In the genomic region with DNA sequence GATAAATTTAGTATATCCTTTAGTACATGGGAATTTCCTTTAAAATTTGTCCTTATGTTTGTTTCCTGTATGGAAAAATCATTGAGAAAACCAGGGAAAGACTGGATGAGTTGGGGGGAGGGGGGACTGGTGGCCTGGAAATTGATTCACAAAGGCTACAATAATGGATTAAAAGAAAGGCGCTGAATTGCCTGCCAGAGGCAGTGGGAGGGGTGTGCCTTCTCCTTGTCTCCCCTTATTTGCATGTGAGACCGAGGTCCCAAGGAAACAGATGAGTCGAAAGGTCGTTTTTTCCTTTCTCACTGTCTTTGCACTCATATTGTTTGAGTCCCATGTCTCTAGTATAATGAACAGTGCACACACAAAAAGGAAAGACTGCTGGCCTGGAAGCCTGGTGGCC, we compare ENCODE assay signal across 24 cellular contexts.
DNase-seq lines count a peak whose midpoint lies in the region; ATAC-seq, FAIRE-seq and TF ChIP-seq lines count a peak whose summit lies in the region.
"Had no signal": no experiment of that assay in that cellular context is flagged by ENCODE, and none has a peak within 500 bp of the region (broad histone marks: within the 10 kb centered on the region; RNA-seq: fewer than 3 reads in every experiment).

No MANE protein-coding gene starts in this region.

- H3K4me3 Mint-ChIP-seq in neural progenitor cell: no peak overlapping the region
- H3K4me3 Mint-ChIP-seq: B cell; CD8-positive, alpha-beta T cell; IgD-negative memory B cell had no signal

- no peak overlapping the region for H4K5ac ChIP-seq in H1 (ENCODE audit: insufficient read length, low read depth, low read length)

- CTCF ChIA-PET in H1 (lab: Charles Lee; ENCODE audit: partially characterized antibody): no interaction called here

- H2BK15ac ChIP-seq in H1 (ENCODE audit: low read length): no peak overlapping the region

- no peak overlapping the region for H2AK5ac ChIP-seq in H1 (ENCODE audit: low read depth, low read length)

- POLR2A ChIA-PET in H1 (lab: Charles Lee; ENCODE audit: partially characterized antibody): no interaction called here

- no peak for TF ChIP-seq RAD21 in H1 (IDR thresholded peaks at IDR 0.05 in 1 of 2, conservative IDR thresholded peaks at IDR 0.05 in 1 of 2; ENCODE audit: low read depth in 2 of 2, low read length in 2 of 2)

- ATAC-seq in HG02763 (IDR thresholded peaks at IDR 0.05; ENCODE audit: unreplicated experiment): no peak
- ATAC-seq in GM19452 (IDR thresholded peaks at IDR 0.05; ENCODE audit: unreplicated experiment): no peak
- ATAC-seq: CD8-positive, alpha-beta T cell; HepG2 had no signal

- H3K23ac ChIP-seq in H1 (ENCODE audit: insufficient read length): no peak overlapping the region

- no peak overlapping the region for H2BK12ac ChIP-seq in H1 (ENCODE audit: low read depth, low read length)

- H2BK120ac ChIP-seq in H1 (replicated peaks; ENCODE audit: low read depth, low read length): no peak overlapping the region

- no peak overlapping the region for H3K4ac ChIP-seq in H1 (replicated peaks; ENCODE audit: insufficient read length, low read depth, low read length)

- H3K4me2 ChIP-seq in H1 (ENCODE audit: insufficient read depth in 1 of 2, low read depth in 2 of 2, low read length in 2 of 2) (peak overlapping the region; percentile 25 to 51; a peak in 3 of 4 replicates), neural progenitor cell (peak overlapping the region; percentile 46)
- H3K4me2 ChIP-seq: BLaER1 treated with 17β-estradiol and CSF1 and Interleukin-3, amounts not matched to agents 10 nM and 100 nM had no signal

- 36% methylated on average over 3 of the region's 4 CpGs; no CpG with 5 or more reads in 1 of the 2 experiments for WGBS in H1 (ENCODE audit: extremely low coverage in 1 of 2, insufficient coverage in 1 of 2, insufficient read length in 1 of 2, insufficient replicate concordance in 2 of 2, low coverage in 1 of 2, low lambda C conversion rate in 2 of 2, missing lambda C conversion rate in 1 of 2), 2 experiments

- no peak for TF ChIP-seq POLR2A in H1 (IDR thresholded peaks at IDR 0.05; ENCODE audit: control extremely low read depth in 1 of 2, low read depth in 2 of 2, low read length in 2 of 2)

- H4K8ac ChIP-seq in H1 (ENCODE audit: extremely low read depth, insufficient read depth, low read length): no peak overlapping the region

- H3K4me3 ChIP-seq in HAP-1: no peak overlapping the region
- H3K4me3 ChIP-seq in H1 (ENCODE audit: extremely low read depth in 1 of 4, insufficient read depth in 2 of 4, low read depth in 3 of 4, low read length in 4 of 4): no peak overlapping the region
- H3K4me3 ChIP-seq in neural progenitor cell: no peak overlapping the region
- H3K4me3 ChIP-seq: BLaER1 treated with 17β-estradiol and CSF1 and Interleukin-3, amounts not matched to agents 10 nM and 100 nM; GM23248 had no signal

- no peaks in the 10 kb centered on the region for H3K23me2 ChIP-seq in H1 (ENCODE audit: low read depth, low read length)

- H3K18ac ChIP-seq in H1 (ENCODE audit: extremely low read depth, low read length): no peak overlapping the region

- H3F3A ChIP-seq in neural progenitor cell (ENCODE audit: low read depth): no peaks in the 10 kb centered on the region

- H3K4me1 ChIP-seq in HAP-1: no peaks in the 10 kb centered on the region
- peaks cover 0 to 7% (median 2%) of the 10 kb centered on the region in 4 experiments; a peak in 2 of 7 replicates for H3K4me1 ChIP-seq in H1 (replicated peaks in 1 of 4; ENCODE audit: control insufficient read depth in 3 of 4, insufficient read depth in 4 of 4, low read length in 3 of 4)
- H3K4me1 ChIP-seq in neural progenitor cell: peaks cover 5% of the 10 kb centered on the region
- H3K4me1 ChIP-seq: BLaER1 treated with 17β-estradiol and CSF1 and Interleukin-3, amounts not matched to agents 10 nM and 100 nM had no signal

- H2BK20ac ChIP-seq in H1 (ENCODE audit: low read length): no peak overlapping the region

- no peaks in the 10 kb centered on the region for H3K36me3 ChIP-seq in HAP-1 (replicated peaks)
- H3K36me3 ChIP-seq in H1 (ENCODE audit: control insufficient read depth in 2 of 4, insufficient read depth in 4 of 4, low read length in 3 of 4): no peaks in the 10 kb centered on the region
- H3K36me3 ChIP-seq in neural progenitor cell: no peaks in the 10 kb centered on the region
- H3K36me3 ChIP-seq: BLaER1 treated with 17β-estradiol and CSF1 and Interleukin-3, amounts not matched to agents 10 nM and 100 nM had no signal

- no peak overlapping the region for H3K9ac ChIP-seq in H1 (replicated peaks in 1 of 4; ENCODE audit: extremely low read depth in 1 of 4, low read depth in 3 of 4, low read length in 3 of 4)
- no peak overlapping the region for H3K9ac ChIP-seq in neural progenitor cell
- H3K9ac ChIP-seq: BLaER1 treated with 17β-estradiol and CSF1 and Interleukin-3, amounts not matched to agents 10 nM and 100 nM; GM23248 had no signal

- H3K4me1 Mint-ChIP-seq in neural progenitor cell: peaks cover 12% of the 10 kb centered on the region
- H3K4me1 Mint-ChIP-seq: B cell, IgD-negative memory B cell had no signal

- H3K56ac ChIP-seq in H1 (replicated peaks; ENCODE audit: insufficient read length, low read depth, low read length): no peak overlapping the region

- FAIRE-seq in H1 (lab: Jason Lieb, UNC) (peak; percentile 19), frontal cortex (lab: Jason Lieb, UNC) (no peak)
- FAIRE-seq: G401.6, GM12891, GM19239, HepG2 had no signal

- H3K27me3 ChIP-seq in HAP-1 (ENCODE audit: low read depth) (no peaks in the 10 kb centered on the region), H1 (replicated peaks in 1 of 4; ENCODE audit: control insufficient read depth in 3 of 4, extremely low read depth in 1 of 4, insufficient read depth in 3 of 4, low read length in 3 of 4) (no peaks in the 10 kb centered on the region), neural progenitor cell (no peaks in the 10 kb centered on the region)

- peak; percentile 32 for DNase-seq in ELF-1 (ENCODE audit: low read depth, low spot score)
- peak; percentile 9 to 36 for DNase-seq in HAP-1 (ENCODE audit: low spot score in 2 of 2)
- no peak for DNase-seq in H1 (ENCODE audit: low read depth in 1 of 2, low spot score in 2 of 2)
- peak; percentile 52 for DNase-seq in neural progenitor cell (ENCODE audit: low spot score)
- DNase-seq in NCI-H2107 treated with DMSO at 0.1 percent for 48 hours (lab: John Stamatoyannopoulos, UW; ENCODE audit: unreplicated experiment): no peak
- no peak for DNase-seq in frontal cortex (ENCODE audit: low spot score in 2 of 2)
- DNase-seq: 8988T; CD8-positive, alpha-beta T cell; DMS 273 treated with DMSO at 0.1 percent for 48 hours; DMS53; DND-41; EL; GM23248; HCEC 1CT; KBM-7 had no signal

- no peaks in the 10 kb centered on the region for H3K9me3 ChIP-seq in HAP-1
- no peaks in the 10 kb centered on the region for H3K9me3 ChIP-seq in H1 (ENCODE audit: insufficient read depth in 2 of 2, low read depth in 1 of 2, low read length in 1 of 2)
- peaks cover 5% of the 10 kb centered on the region for H3K9me3 ChIP-seq in neural progenitor cell (ENCODE audit: low read depth)

- H3K9me3 Mint-ChIP-seq in neural progenitor cell: peaks cover 7% of the 10 kb centered on the region
- H3K9me3 Mint-ChIP-seq: CD8-positive, alpha-beta T cell; IgD-negative memory B cell had no signal

- TF ChIP-seq CTCF in H1 (IDR thresholded peaks at IDR 0.05; ENCODE audit: control extremely low read depth in 1 of 3, insufficient read depth in 1 of 3, low read depth in 1 of 3, low read length in 3 of 3): no peak
- no peak for TF ChIP-seq CTCF in neural progenitor cell (IDR thresholded peaks at IDR 0.05)

- H3K27ac Mint-ChIP-seq in neural progenitor cell: no peak overlapping the region
- H3K27ac Mint-ChIP-seq: B cell; CD8-positive, alpha-beta T cell; IgD-negative memory B cell had no signal

- H2AFZ ChIP-seq in H1 (ENCODE audit: low read length) (no peak overlapping the region), neural progenitor cell (replicated peaks) (no peak overlapping the region)
- H2AFZ ChIP-seq: GM23248 had no signal

- no peaks in the 10 kb centered on the region for H3K79me2 ChIP-seq in H1 (ENCODE audit: control insufficient read depth in 1 of 2, insufficient read depth in 2 of 2, low read length in 2 of 2)
- H3K79me2 ChIP-seq in neural progenitor cell (ENCODE audit: low read depth): no peaks in the 10 kb centered on the region

- in situ Hi-C loops in HAP-1 (cut with MboI; ENCODE audit: low sequenced_read_pairs): loop anchor here (25.0 kb wide), 1 partner anchor 572 kb away; no protein-coding TSS in a partner anchor

- H3K14ac ChIP-seq in H1 (ENCODE audit: insufficient read length): no peak overlapping the region

- peaks cover 2% of the 10 kb centered on the region for H3K36me3 Mint-ChIP-seq in neural progenitor cell
- H3K36me3 Mint-ChIP-seq: IgD-negative memory B cell had no signal

- no peak overlapping the region for H4K91ac ChIP-seq in H1 (replicated peaks; ENCODE audit: insufficient read length, low read length)

- no peak overlapping the region for H2BK5ac ChIP-seq in H1 (ENCODE audit: low read depth, low read length)

- no peak for TF ChIP-seq EP300 in H1 (IDR thresholded peaks at IDR 0.05; ENCODE audit: borderline replicate concordance in 1 of 2, low read depth in 2 of 2, low read length in 2 of 2)

- H4K20me1 ChIP-seq in H1 (replicated peaks in 1 of 2; ENCODE audit: control insufficient read depth in 1 of 2, insufficient read depth in 2 of 2, low read length in 2 of 2) (no peaks in the 10 kb centered on the region), neural progenitor cell (ENCODE audit: low read depth) (no peaks in the 10 kb centered on the region)
- H4K20me1 ChIP-seq: BLaER1 treated with 17β-estradiol and CSF1 and Interleukin-3, amounts not matched to agents 10 nM and 100 nM had no signal

- H3K27ac ChIP-seq in H1 (ENCODE audit: low read depth, low read length) (no peak overlapping the region), neural progenitor cell (no peak overlapping the region)
- H3K27ac ChIP-seq: BLaER1 treated with 17β-estradiol and CSF1 and Interleukin-3, amounts not matched to agents 10 nM and 100 nM; GM23248 had no signal

- H3K79me1 ChIP-seq in H1 (ENCODE audit: low read depth, low read length): no peaks in the 10 kb centered on the region

- no peaks in the 10 kb centered on the region for H3K27me3 Mint-ChIP-seq in neural progenitor cell (ENCODE audit: insufficient read depth, low read depth)
- H3K27me3 Mint-ChIP-seq: B cell, IgD-negative memory B cell had no signal

TF ChIP-seq in H1, 55 proteins besides CTCF, POLR2A, EP300 and RAD21 (continues in another document):
- TF ChIP-seq KDM5A (IDR thresholded peaks at IDR 0.05; ENCODE audit: low read length) (no peak), CHD1 (IDR thresholded peaks at IDR 0.05; ENCODE audit: low read depth, low read length) (no peak), KDM1A (IDR thresholded peaks at IDR 0.05; ENCODE audit: borderline replicate concordance, low read length) (no peak), ZNF274 (IDR thresholded peaks at IDR 0.05; ENCODE audit: borderline replicate concordance, extremely low read depth, low read length) (no peak)
- TF ChIP-seq, protein P1, sequence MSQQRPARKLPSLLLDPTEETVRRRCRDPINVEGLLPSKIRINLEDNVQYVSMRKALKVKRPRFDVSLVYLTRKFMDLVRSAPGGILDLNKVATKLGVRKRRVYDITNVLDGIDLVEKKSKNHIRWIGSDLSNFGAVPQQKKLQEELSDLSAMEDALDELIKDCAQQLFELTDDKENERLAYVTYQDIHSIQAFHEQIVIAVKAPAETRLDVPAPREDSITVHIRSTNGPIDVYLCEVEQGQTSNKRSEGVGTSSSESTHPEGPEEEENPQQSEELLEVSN (IDR thresholded peaks at IDR 0.05): no peak

Comparison
In these comparisons a context has a peak if more than half of its experiments do, and no peak if none do; other contexts are left out.
1. DNase-seq: peak in ELF-1 (single experiment), HAP-1 (2 of 2) and neural progenitor cell (single experiment); none in H1 (0 of 2), NCI-H2107 treated with DMSO at 0.1 percent for 48 hours (single experiment) and frontal cortex (0 of 2).